Comparison of ENCODE assay signal across 1 cellular context in the genomic region with DNA sequence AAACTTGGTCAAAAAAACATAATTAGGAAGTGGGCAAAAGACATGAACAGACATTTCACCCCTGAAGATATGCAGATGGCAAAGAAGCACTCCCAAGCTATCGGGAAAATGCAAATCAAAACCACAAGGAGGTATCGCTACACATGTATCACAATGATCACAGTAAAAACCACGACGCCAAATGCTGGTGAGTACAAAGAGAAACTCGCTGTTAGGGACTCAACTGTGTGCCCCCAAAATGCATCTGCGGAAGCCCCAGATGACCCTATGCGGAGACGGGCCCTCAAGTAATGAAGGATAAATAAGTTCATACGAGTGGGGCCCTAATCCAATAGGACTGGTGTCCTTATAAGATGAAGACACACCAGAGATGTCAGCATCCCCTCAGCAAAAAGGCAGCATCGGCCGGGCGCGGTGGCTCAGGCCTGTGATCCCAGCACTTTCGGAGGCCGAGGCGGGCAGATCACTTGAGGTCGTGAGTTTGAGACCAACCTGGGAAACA.
TF ChIP-seq lines count a peak whose summit lies in the region.

No MANE protein-coding gene starts in this region.

TF ChIP-seq in H1, 55 proteins besides CTCF, POLR2A, EP300 and RAD21 (continued from another document):
- TF ChIP-seq SIX5 (IDR thresholded peaks at IDR 0.05; ENCODE audit: low read depth, low read length) = no peak
- no peak for TF ChIP-seq SP2 (IDR thresholded peaks at IDR 0.05; ENCODE audit: low read length)
- no peak for TF ChIP-seq KDM1A (IDR thresholded peaks at IDR 0.05; ENCODE audit: borderline replicate concordance, low read length)
TF ChIP-seq in H1: peak in this region for 0.
